ENCODE assay signal across 9 cellular contexts in the genomic region with DNA sequence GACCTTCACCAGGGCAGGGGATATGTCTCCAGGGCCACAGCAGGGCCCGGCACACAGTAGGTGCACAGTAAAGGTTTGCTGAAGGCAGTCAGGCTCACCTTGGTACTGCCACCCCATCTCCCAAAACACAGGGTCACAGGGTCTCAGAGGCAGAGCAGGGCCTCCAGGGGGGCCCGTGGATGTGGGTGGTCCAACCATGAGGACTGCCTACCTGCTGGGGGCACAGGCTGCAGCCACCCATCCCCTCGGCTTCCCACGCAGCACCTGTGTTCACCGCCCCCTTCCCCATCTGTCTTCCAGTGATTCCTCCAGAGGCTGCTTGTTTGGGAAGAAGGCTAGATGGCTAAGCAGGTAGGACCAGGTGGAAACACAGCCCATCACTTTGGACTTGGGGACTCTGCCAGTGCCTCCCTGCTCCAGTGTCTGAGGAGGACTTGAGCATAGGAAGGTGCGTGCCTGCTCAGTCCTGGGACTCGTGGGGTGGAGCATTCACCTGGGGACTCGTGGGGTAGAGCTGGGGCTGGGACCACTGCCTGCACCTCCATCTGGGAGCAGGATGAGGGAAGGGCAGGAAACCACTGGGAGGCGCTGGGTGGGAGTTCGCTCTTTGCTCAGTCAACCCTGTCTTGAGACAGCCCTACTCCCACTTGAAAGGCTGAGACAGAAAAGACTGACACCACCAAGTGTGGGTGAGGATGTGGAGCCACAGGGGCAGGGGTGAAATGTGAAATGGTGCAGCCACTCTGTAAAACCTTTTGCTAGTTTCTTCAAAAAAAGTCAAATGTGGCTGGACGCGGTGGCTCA. TPM values are rescaled to one million over a fixed set of nuclear protein-coding genes. Genes with fewer than 3 reads are reported as not detected.
DNase-seq lines count a peak whose midpoint lies in the region; ATAC-seq and TF ChIP-seq lines count a peak whose summit lies in the region.
"Had no signal": no experiment of that assay in that cellular context is flagged by ENCODE, and none has a peak within 500 bp of the region (broad histone marks: within the 10 kb centered on the region; RNA-seq: fewer than 3 reads in every experiment).

No MANE protein-coding gene starts in this region.

- H3K27ac Mint-ChIP-seq in stimulated activated naive CD8-positive, alpha-beta T cell treated with anti-CD3 and anti-CD28 coated beads, Interleukin-15, Interleukin-2, amounts not matched to agents 100 ng/mL and 50 ng/mL, for 24 hours: no peak overlapping the region

- no peaks in the 10 kb centered on the region for H3K27me3 Mint-ChIP-seq in stimulated activated naive CD8-positive, alpha-beta T cell treated with anti-CD3 and anti-CD28 coated beads, Interleukin-15, Interleukin-2, amounts not matched to agents 100 ng/mL and 50 ng/mL, for 24 hours

- peaks cover 18% of the 10 kb centered on the region for H3K4me1 Mint-ChIP-seq in stimulated activated naive CD8-positive, alpha-beta T cell treated with anti-CD3 and anti-CD28 coated beads, Interleukin-15, Interleukin-2, amounts not matched to agents 100 ng/mL and 50 ng/mL, for 24 hours (ENCODE audit: low read depth)

- no peaks in the 10 kb centered on the region for H3K36me3 ChIP-seq in mesenchymal stem cell (ENCODE audit: control insufficient read depth in 1 of 2, insufficient read depth in 2 of 2, low read depth in 1 of 2, low read length in 2 of 2)

- peak overlapping the region; percentile 15 for H4K8ac ChIP-seq in mesenchymal stem cell (ENCODE audit: low read length)

- no peak overlapping the region for H3K4me3 ChIP-seq in mesenchymal stem cell (ENCODE audit: insufficient read depth in 1 of 2, low read depth in 1 of 2, low read length in 2 of 2)

- H3K4ac ChIP-seq in mesenchymal stem cell (ENCODE audit: low read depth in 1 of 2, low read length in 2 of 2): peak overlapping the region; percentile 42 to 91

- H3K4me2 ChIP-seq in mesenchymal stem cell (ENCODE audit: low read length, poor library complexity, severe bottlenecking): no peak overlapping the region

- H3K9me3 Mint-ChIP-seq in stimulated activated naive CD8-positive, alpha-beta T cell treated with anti-CD3 and anti-CD28 coated beads, Interleukin-15, Interleukin-2, amounts not matched to agents 100 ng/mL and 50 ng/mL, for 24 hours: no peaks in the 10 kb centered on the region

- CTCF ChIA-PET in GM10248 (lab: Yijun Ruan, JAX): interaction anchor here (2.5 kb wide), 1 partner anchor 23 kb away, joined by 11 read pairs; no protein-coding TSS in a partner anchor

- ATAC-seq in stimulated activated naive CD8-positive, alpha-beta T cell treated with anti-CD3 and anti-CD28 coated beads, Interleukin-15, Interleukin-2, amounts not matched to agents 100 U/mL and 50 U/mL, for 24 hours: no peak
- ATAC-seq in HG03571 (IDR thresholded peaks at IDR 0.05; ENCODE audit: unreplicated experiment) (no peak), HG02970 (IDR thresholded peaks at IDR 0.05; ENCODE audit: low FRiP score, unreplicated experiment) (no peak)

- no peaks in the 10 kb centered on the region for H3K27me3 ChIP-seq in mesenchymal stem cell (ENCODE audit: control insufficient read depth in 1 of 2, insufficient read depth in 1 of 2, low read length in 2 of 2)

- peak overlapping the region; percentile 31 for H2BK15ac ChIP-seq in mesenchymal stem cell (ENCODE audit: low read depth, poor library complexity, severe bottlenecking)

- H3K79me1 ChIP-seq in mesenchymal stem cell (replicated peaks; ENCODE audit: low read length, poor library complexity, severe bottlenecking): no peaks in the 10 kb centered on the region

- peak overlapping the region; percentile 91 for H2BK120ac ChIP-seq in mesenchymal stem cell (ENCODE audit: low read depth, low read length)

- H3K9ac ChIP-seq in mesenchymal stem cell (ENCODE audit: low read length): peak overlapping the region; percentile 70

- peak overlapping the region; percentile 72 to 82 for H3K18ac ChIP-seq in mesenchymal stem cell (ENCODE audit: low read depth in 1 of 2, low read length in 2 of 2)

- no peak overlapping the region for H2AFZ ChIP-seq in mesenchymal stem cell (ENCODE audit: low read depth, low read length)

- H3K14ac ChIP-seq in mesenchymal stem cell (ENCODE audit: low read length in 2 of 2): peak overlapping the region in 1 of 2 experiments; percentile 61

- no peak overlapping the region for H2BK5ac ChIP-seq in mesenchymal stem cell (ENCODE audit: low read depth, low read length, poor library complexity, severe bottlenecking)

- peak overlapping the region; percentile 96 for H4K91ac ChIP-seq in mesenchymal stem cell (ENCODE audit: low read length)

- no peak overlapping the region for H3K23ac ChIP-seq in mesenchymal stem cell (ENCODE audit: low read length in 2 of 2)

- peak overlapping the region; percentile 40 for H3K27ac ChIP-seq in angular gyrus (ENCODE audit: low read depth, low read length)
- peak overlapping the region; percentile 67 for H3K27ac ChIP-seq in mesenchymal stem cell (ENCODE audit: low read length, poor library complexity, severe bottlenecking)

- DNase-seq in stimulated activated naive CD8-positive, alpha-beta T cell treated with anti-CD3 and anti-CD28 coated beads, Interleukin-15, Interleukin-2, amounts not matched to agents 100 U/mL and 50 U/mL, for 24 hours: no peak
- DNase-seq in mesenchymal stem cell: peak; percentile 61
- DNase-seq in GM10248 (ENCODE audit: extremely low spot score): no peak
- DNase-seq in Ammon's horn (ENCODE audit: low spot score): no peak
- DNase-seq: activated CD4-positive, alpha-beta T cell treated with anti-CD3 and anti-CD28 coated beads, Interleukin-2, amount 50 U/mL, for 48 hours had no signal

- H3K4me3 Mint-ChIP-seq in stimulated activated naive CD8-positive, alpha-beta T cell treated with anti-CD3 and anti-CD28 coated beads, Interleukin-15, Interleukin-2, amounts not matched to agents 100 ng/mL and 50 ng/mL, for 24 hours: peak overlapping the region; percentile 30

- peak overlapping the region; percentile 97 to 100 for H2BK12ac ChIP-seq in mesenchymal stem cell (ENCODE audit: low read length in 2 of 2)

- H2AK5ac ChIP-seq in mesenchymal stem cell (ENCODE audit: low read length, severe bottlenecking): peak overlapping the region; percentile 63

- H3K4me1 ChIP-seq in mesenchymal stem cell (ENCODE audit: control insufficient read depth, insufficient read depth, low read depth, low read length): peaks cover 56% of the 10 kb centered on the region

- H3K9me3 ChIP-seq in mesenchymal stem cell (ENCODE audit: control insufficient read depth, low read length): no peaks in the 10 kb centered on the region

- WGBS in mesenchymal stem cell: 72% methylated on average over 7 of the region's 12 CpGs

- POLR2A ChIA-PET in GM10248 (lab: Yijun Ruan, JAX): no interaction called here

- no peaks in the 10 kb centered on the region for H3K36me3 Mint-ChIP-seq in stimulated activated naive CD8-positive, alpha-beta T cell treated with anti-CD3 and anti-CD28 coated beads, Interleukin-15, Interleukin-2, amounts not matched to agents 100 ng/mL and 50 ng/mL, for 24 hours (ENCODE audit: low read depth)

- no peak for TF ChIP-seq CTCF in GM10248 (IDR thresholded peaks at IDR 0.05; ENCODE audit: control extremely low read depth, extremely low read depth, low read depth, missing control alignments)

RNA-seq across cellular contexts. Expression of gene PLXND1, which starts 18.8 kb away (rescaled TPM):
- 288 TPM for polyA plus RNA-seq in mesenchymal stem cell (2013, experiment 1 of 2)
- polyA plus RNA-seq in mesenchymal stem cell (2013, experiment 2 of 2): 288 TPM
